ENCODE assay signal across 8 cellular contexts in genomic region chr3:15098503-15099363, GRCh38. TPM values are rescaled to one million over a fixed set of nuclear protein-coding genes. Genes with fewer than 3 reads are reported as not detected.
DNase-seq lines count a peak whose midpoint lies in the region; ATAC-seq and TF ChIP-seq lines count a peak whose summit lies in the region.

RBSN (minus strand) TSS chr3:15099148; CDS start chr3:15096120, 3,028 bp downstream.

- POLR2A ChIA-PET in activated CD4-positive, alpha-beta T cell treated with anti-CD3 and anti-CD28 coated beads for 36 hours (lab: Charles Lee), result interaction anchor here (0.9 to 1.4 kb wide), 3 partner anchors 34 to 263 kb away, joined by 3 to 5 read pairs (median 4); partner anchors contain the start of gene MRPS25

- ATAC-seq in HG03378 (IDR thresholded peaks at IDR 0.05; ENCODE audit: unreplicated experiment), result peak; percentile 74
- peak; percentile 85 for ATAC-seq in activated CD4-positive, alpha-beta T cell treated with anti-CD3 and anti-CD28 coated beads for 36 hours

- H3K27me3 Mint-ChIP-seq in activated CD4-positive, alpha-beta T cell treated with anti-CD3 and anti-CD28 coated beads for 36 hours, result peaks cover 2% of the 10 kb centered on the region

- DNase-seq in Ammon's horn (ENCODE audit: low spot score) (peak; percentile 97), NCI-H524 (lab: John Stamatoyannopoulos, UW) (peak; percentile 80 to 91), kidney glomerular epithelial cell (lab: John Stamatoyannopoulos, UW) (peak; percentile 86)
- DNase-seq in activated CD4-positive, alpha-beta T cell treated with anti-CD3 and anti-CD28 coated beads for 36 hours, result peak; percentile 98
- peak; percentile 94 for DNase-seq in stimulated activated CD4-positive, alpha-beta T cell treated with anti-CD3 and anti-CD28 coated beads, Interleukin-15, amount 100 ng/mL, for 48 hours (ENCODE audit: low read depth in 2 of 2)

- peak; percentile 92 for TF ChIP-seq POLR2A in GM19099 (IDR thresholded peaks at IDR 0.05; ENCODE audit: extremely low read depth, insufficient read length, low read depth)

- intact Hi-C loops in activated CD4-positive, alpha-beta T cell treated with anti-CD3 and anti-CD28 coated beads for 36 hours (cut with DNase I, micrococcal nuclease), result loop anchor here (1.0 to 10.0 kb wide), 15 partner anchors 33 to 954 kb away; partner anchors contain the start of genes CAPN7 (in 2 of the 2), MRPS25 (in 2 of the 2), BTD (in 1 of the 2) and CCDC174 (in 1 of the 2)

- H3K36me3 Mint-ChIP-seq in activated CD4-positive, alpha-beta T cell treated with anti-CD3 and anti-CD28 coated beads for 36 hours (ENCODE audit: low read depth), result peaks cover 27% of the 10 kb centered on the region

- H3K9me3 Mint-ChIP-seq in activated CD4-positive, alpha-beta T cell treated with anti-CD3 and anti-CD28 coated beads for 36 hours (ENCODE audit: low read depth), result no peaks in the 10 kb centered on the region

- H3K27ac Mint-ChIP-seq in activated CD4-positive, alpha-beta T cell treated with anti-CD3 and anti-CD28 coated beads for 36 hours, result peak within 1 kb of the TSS; percentile 91

- H3K27ac ChIP-seq in cingulate gyrus (ENCODE audit: low read depth, low read length), result peak within 1 kb of the TSS; percentile 95

- CTCF ChIA-PET in activated CD4-positive, alpha-beta T cell treated with anti-CD3 and anti-CD28 coated beads for 36 hours (lab: Charles Lee), result interaction anchor here (0.7 to 2.4 kb wide), 4 partner anchors 10 to 1484 kb away, joined by 3 to 16 read pairs (median 4); no protein-coding TSS in a partner anchor

- H3K4me1 Mint-ChIP-seq in activated CD4-positive, alpha-beta T cell treated with anti-CD3 and anti-CD28 coated beads for 36 hours, result peaks cover 18% of the 10 kb centered on the region

- peak within 1 kb of the TSS; percentile 85 for H3K4me3 Mint-ChIP-seq in activated CD4-positive, alpha-beta T cell treated with anti-CD3 and anti-CD28 coated beads for 36 hours

RNA-seq across cellular contexts. Expression of gene RBSN, which starts in this region (rescaled TPM):
- 10 to 100 TPM; 13.5 to 15.0 TPM for total RNA-seq in activated CD4-positive, alpha-beta T cell treated with anti-CD3 and anti-CD28 coated beads for 36 hours

Comparison
In these comparisons a context has a peak if more than half of its experiments do, and no peak if none do; other contexts are left out.
1. Peak in every context shown above with its lines: DNase-seq, ATAC-seq and H3K27ac ChIP-seq.